In the genomic region with DNA sequence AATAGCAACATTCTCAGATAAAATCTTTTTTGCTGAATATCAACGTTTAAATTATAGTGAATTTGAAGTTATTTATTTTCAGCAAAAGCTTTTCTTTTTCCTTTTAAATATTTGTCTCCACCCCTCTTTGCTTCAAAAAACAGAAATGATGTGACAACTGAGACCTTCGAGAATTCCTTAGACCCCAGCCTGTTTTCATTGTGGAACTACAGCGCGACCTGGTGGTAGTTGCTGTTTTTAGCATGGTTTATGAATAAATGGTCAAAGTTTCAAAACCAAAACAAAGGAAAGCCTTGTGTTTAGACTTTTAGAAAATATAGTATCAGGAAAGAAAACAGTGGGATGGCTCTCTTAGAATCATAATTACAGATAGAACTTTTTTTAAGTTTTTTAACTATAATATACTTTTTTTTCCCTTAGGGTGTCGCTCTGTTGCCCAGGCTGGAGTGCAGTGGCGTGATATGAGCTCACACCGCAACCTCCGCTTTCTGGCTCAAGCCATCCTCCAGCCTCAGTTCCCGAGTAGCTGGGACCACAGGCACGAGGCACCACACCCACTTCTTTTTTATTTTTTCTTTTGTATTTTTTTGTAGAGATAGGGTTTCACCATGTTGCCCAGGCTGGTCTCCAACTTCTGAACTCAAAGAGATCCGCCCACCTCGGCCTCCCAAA, we compare ENCODE assay signal across 8 cellular contexts. TPM values are rescaled to one million over a fixed set of nuclear protein-coding genes. Genes with fewer than 3 reads are reported as not detected.
DNase-seq lines count a peak whose midpoint lies in the region; TF ChIP-seq lines count a peak whose summit lies in the region.

No MANE protein-coding gene starts in this region.

- no peaks in the 10 kb centered on the region for H3K27me3 ChIP-seq in endodermal cell (ENCODE audit: control insufficient read depth, insufficient read depth, low read length, poor library complexity, severe bottlenecking)

- H3K4me3 Mint-ChIP-seq in activated CD4-positive, alpha-beta T cell treated with anti-CD3 and anti-CD28 coated beads, Interleukin-2, amount 10 ng/mL, durations not matched to agents 24 days and 14 days, result no peak overlapping the region
- H3K4me3 Mint-ChIP-seq in endodermal cell, result no peak overlapping the region

- 59 to 67% methylated on average over 6 to 10 of the region's 12 CpGs for WGBS in endodermal cell (ENCODE audit: insufficient coverage in 1 of 2, insufficient read length in 1 of 2), 2 experiments

- no peaks in the 10 kb centered on the region for H3K36me3 Mint-ChIP-seq in activated CD4-positive, alpha-beta T cell treated with anti-CD3 and anti-CD28 coated beads, Interleukin-2, amount 10 ng/mL, durations not matched to agents 24 days and 14 days (ENCODE audit: low read depth)
- no peaks in the 10 kb centered on the region for H3K36me3 Mint-ChIP-seq in endodermal cell (ENCODE audit: low read depth)

- H3K36me3 ChIP-seq in endodermal cell (ENCODE audit: control insufficient read depth, insufficient read depth, low read length), result no peaks in the 10 kb centered on the region

- no peak overlapping the region for H3K27ac Mint-ChIP-seq in activated CD4-positive, alpha-beta T cell treated with anti-CD3 and anti-CD28 coated beads, Interleukin-2, amount 10 ng/mL, durations not matched to agents 24 days and 14 days
- H3K27ac Mint-ChIP-seq in endodermal cell, result no peak overlapping the region

- peaks cover 7% of the 10 kb centered on the region for H3K9me3 ChIP-seq in endodermal cell (ENCODE audit: control insufficient read depth, low read length)

- no peak overlapping the region for H3K9ac ChIP-seq in endodermal cell (ENCODE audit: extremely low read depth, low read length, poor library complexity, severe bottlenecking)

- H3K9me3 Mint-ChIP-seq in activated CD4-positive, alpha-beta T cell treated with anti-CD3 and anti-CD28 coated beads, Interleukin-2, amount 10 ng/mL, durations not matched to agents 24 days and 14 days, result no peaks in the 10 kb centered on the region
- H3K9me3 Mint-ChIP-seq in endodermal cell, result peaks cover 3% of the 10 kb centered on the region

- no peak overlapping the region for H3K4me3 ChIP-seq in endodermal cell (ENCODE audit: low read length)

- H3K27me3 Mint-ChIP-seq in activated CD4-positive, alpha-beta T cell treated with anti-CD3 and anti-CD28 coated beads, Interleukin-2, amount 10 ng/mL, durations not matched to agents 24 days and 14 days, result peaks cover 9% of the 10 kb centered on the region
- no peaks in the 10 kb centered on the region for H3K27me3 Mint-ChIP-seq in endodermal cell (ENCODE audit: insufficient read depth)

- intact Hi-C loops in activated CD4-positive, alpha-beta T cell treated with anti-CD3 and anti-CD28 coated beads, Interleukin-2, amount 10 ng/mL, durations not matched to agents 24 days and 14 days (cut with micrococcal nuclease), result loop anchor here (1.0 to 5.0 kb wide), 2 partner anchors 72 to 277 kb away; no protein-coding TSS in a partner anchor

- H3K4me1 ChIP-seq in endodermal cell (ENCODE audit: control insufficient read depth, insufficient read depth, low read length), result no peaks in the 10 kb centered on the region

- H3K27ac ChIP-seq in endodermal cell (ENCODE audit: low read depth, low read length), result no peak overlapping the region

- H3K4me1 Mint-ChIP-seq in activated CD4-positive, alpha-beta T cell treated with anti-CD3 and anti-CD28 coated beads, Interleukin-2, amount 10 ng/mL, durations not matched to agents 24 days and 14 days, result no peaks in the 10 kb centered on the region
- no peaks in the 10 kb centered on the region for H3K4me1 Mint-ChIP-seq in endodermal cell

- peak; percentile 89 for TF ChIP-seq CTCF in endodermal cell (conservative IDR thresholded peaks at IDR 0.05)

- peak; percentile 19 for DNase-seq in DMS53 treated with DMSO at 0.1 percent for 48 hours (lab: John Stamatoyannopoulos, UW; ENCODE audit: unreplicated experiment)
- DNase-seq in H4 (ENCODE audit: low spot score), result peak; percentile 69
- peak; percentile 19 for DNase-seq in NCI-H1417 treated with DMSO at 0.1 percent for 48 hours (lab: John Stamatoyannopoulos, UW)
- peak; percentile 79 for DNase-seq in activated CD4-positive, alpha-beta T cell treated with anti-CD3 and anti-CD28 coated beads, Interleukin-2, amount 10 ng/mL, durations not matched to agents 24 days and 14 days
- peak; percentile 88 for DNase-seq in endodermal cell
- peak; percentile 53 for DNase-seq in middle frontal gyrus (ENCODE audit: extremely low spot score, low spot score)
- peak; percentile 95 for DNase-seq in superior temporal gyrus (ENCODE audit: extremely low spot score)
- no peak for DNase-seq in DMS153 treated with DMSO at 0.1 percent for 48 hours (lab: John Stamatoyannopoulos, UW; ENCODE audit: unreplicated experiment)

RNA-seq across cellular contexts. Expression of a gene that starts 26.8 kb away (rescaled TPM):
- 37.9 and 41.9 TPM in 2 replicates for total RNA-seq in H4 (2014; rRNA removed; shearing (Covaris generic))
- 18.3 and 19.7 TPM in 2 replicates for total RNA-seq in activated CD4-positive, alpha-beta T cell treated with anti-CD3 and anti-CD28 coated beads, Interleukin-2, amount 10 ng/mL, durations not matched to agents 24 days and 14 days
- 10 to 100 TPM; 30.3 to 35.7 TPM for total RNA-seq in endodermal cell
- polyA plus RNA-seq in endodermal cell (2013, experiment 1 of 2), result 26.1 TPM
- polyA plus RNA-seq in endodermal cell (2013, experiment 2 of 2), result 22.6 TPM
